31 cellular contexts compared by ENCODE assay signal in the genomic region with DNA sequence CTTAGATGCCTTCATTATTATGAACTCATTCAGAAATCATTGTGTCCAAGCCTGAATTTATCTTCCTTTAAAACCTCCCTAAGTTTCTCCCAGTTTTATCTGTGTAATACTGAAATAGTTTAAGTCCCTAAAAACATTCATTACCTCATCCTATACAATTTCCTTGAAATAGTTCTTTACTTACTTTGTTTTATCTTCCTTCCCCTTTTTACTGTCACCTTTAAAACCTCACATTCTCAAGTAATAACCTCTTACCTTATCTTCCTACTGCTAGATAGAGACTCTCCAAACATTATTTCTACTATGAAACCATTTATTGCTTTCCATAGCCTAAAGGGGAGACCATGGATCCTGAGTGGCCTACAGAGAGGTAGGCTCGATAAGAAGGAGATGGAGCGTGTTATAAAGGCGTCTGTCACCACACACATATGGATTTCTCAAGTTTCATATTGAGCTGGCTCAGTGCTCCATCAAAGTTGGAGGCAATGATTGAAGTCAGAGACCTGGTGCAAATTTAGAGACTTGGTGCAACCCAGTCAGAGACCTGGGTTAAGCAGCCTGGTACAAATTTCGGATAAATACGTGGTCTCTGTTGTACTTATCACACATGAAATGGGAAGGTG.
DNase-seq lines count a peak whose midpoint lies in the region; ATAC-seq and TF ChIP-seq lines count a peak whose summit lies in the region.
"Had no signal": no experiment of that assay in that cellular context is flagged by ENCODE, and none has a peak within 500 bp of the region (broad histone marks: within the 10 kb centered on the region; RNA-seq: fewer than 3 reads in every experiment).

No MANE protein-coding gene starts in this region.

- H2BK15ac ChIP-seq in mesenchymal stem cell (ENCODE audit: low read depth, poor library complexity, severe bottlenecking), result no peak overlapping the region

- no peak for DNase-seq in activated CD4-positive, alpha-beta T cell treated with anti-CD3 and anti-CD28 coated beads, Interleukin-2, amount 10 ng/mL, durations not matched to agents 24 days and 14 days
- DNase-seq in activated CD4-positive, alpha-beta T cell treated with anti-CD3 and anti-CD28 coated beads, Interleukin-2, amount 10 ng/mL, durations not matched to agents 7 days and 5 days, result no peak
- DNase-seq in CD14-positive monocyte (ENCODE audit: low spot score), result no peak
- no peak for DNase-seq in mesenchymal stem cell
- DNase-seq in HuH-7 (ENCODE audit: low spot score), result no peak
- no peak for DNase-seq in GF-D8 (lab: John Stamatoyannopoulos, UW)
- DNase-seq: activated CD4-positive, alpha-beta T cell treated with anti-CD3 and anti-CD28 coated beads for 36 hours; activated naive CD4-positive, alpha-beta T cell treated with Interleukin-2 at 50 U/mL for 16 hours; activated T-cell treated with anti-CD3 and anti-CD28 coated beads, Interleukin-2, amount 50 U/mL, for 4 hours; adrenal gland; body of pancreas; cerebellar nuclear complex; dermis blood vessel endothelial cell; DMS 273 treated with DMSO at 0.1 percent for 48 hours; endodermal cell; foreskin fibroblast; NCI-H1417; NCI-H2029; NCI-H526; Peyer's patch; posterior cingulate gyrus; SHP77; small intestine; stimulated activated naive CD8-positive, alpha-beta T cell treated with anti-CD3 and anti-CD28 coated beads, Interleukin-15, amount 100 ng/mL, for 72 hours had no signal

- H2AK5ac ChIP-seq in mesenchymal stem cell (ENCODE audit: low read length, severe bottlenecking), result peak overlapping the region; percentile 69

- no peak overlapping the region for H2BK5ac ChIP-seq in mesenchymal stem cell (ENCODE audit: low read depth, low read length, poor library complexity, severe bottlenecking)

- no peak overlapping the region for H3K4me3 Mint-ChIP-seq in activated CD4-positive, alpha-beta T cell treated with anti-CD3 and anti-CD28 coated beads, Interleukin-2, amount 10 ng/mL, durations not matched to agents 24 days and 14 days
- H3K4me3 Mint-ChIP-seq in activated CD4-positive, alpha-beta T cell treated with anti-CD3 and anti-CD28 coated beads, Interleukin-2, amount 10 ng/mL, durations not matched to agents 7 days and 5 days, result no peak overlapping the region
- no peak overlapping the region for H3K4me3 Mint-ChIP-seq in CD14-positive monocyte
- H3K4me3 Mint-ChIP-seq: activated CD4-positive, alpha-beta T cell treated with anti-CD3 and anti-CD28 coated beads for 36 hours; activated T-cell treated with anti-CD3 and anti-CD28 coated beads, Interleukin-2, amount 50 U/mL, for 4 hours; endodermal cell had no signal

- CTCF ChIA-PET in activated CD4-positive, alpha-beta T cell treated with anti-CD3 and anti-CD28 coated beads, Interleukin-2, amount 10 ng/mL, durations not matched to agents 7 days and 5 days (lab: Charles Lee), result interaction anchor here (1.0 kb wide), 1 partner anchor 24 kb away, joined by 3 read pairs; no protein-coding TSS in a partner anchor

- peaks cover 45% of the 10 kb centered on the region for H3K4me1 Mint-ChIP-seq in activated CD4-positive, alpha-beta T cell treated with anti-CD3 and anti-CD28 coated beads, Interleukin-2, amount 10 ng/mL, durations not matched to agents 24 days and 14 days
- H3K4me1 Mint-ChIP-seq in activated CD4-positive, alpha-beta T cell treated with anti-CD3 and anti-CD28 coated beads, Interleukin-2, amount 10 ng/mL, durations not matched to agents 7 days and 5 days, result peaks cover 21% of the 10 kb centered on the region
- H3K4me1 Mint-ChIP-seq in CD14-positive monocyte, result peaks cover 27% of the 10 kb centered on the region

- H3K14ac ChIP-seq in mesenchymal stem cell (ENCODE audit: low read length in 2 of 2), result no peak overlapping the region

- no peak overlapping the region for H4K8ac ChIP-seq in mesenchymal stem cell (ENCODE audit: low read length)

- H3K4me2 ChIP-seq in OCI-LY1 (ENCODE audit: low read length), result no peak overlapping the region
- H3K4me2 ChIP-seq in mesenchymal stem cell (ENCODE audit: low read length, poor library complexity, severe bottlenecking), result no peak overlapping the region
- H3K4me2 ChIP-seq: A549 had no signal

- H4K20me1 ChIP-seq in OCI-LY1 (ENCODE audit: insufficient read depth, low read length), result no peaks in the 10 kb centered on the region

- H3K27me3 Mint-ChIP-seq in activated CD4-positive, alpha-beta T cell treated with anti-CD3 and anti-CD28 coated beads, Interleukin-2, amount 10 ng/mL, durations not matched to agents 24 days and 14 days, result peaks cover 14% of the 10 kb centered on the region
- peaks cover 8% of the 10 kb centered on the region for H3K27me3 Mint-ChIP-seq in activated CD4-positive, alpha-beta T cell treated with anti-CD3 and anti-CD28 coated beads, Interleukin-2, amount 10 ng/mL, durations not matched to agents 7 days and 5 days
- no peaks in the 10 kb centered on the region for H3K27me3 Mint-ChIP-seq in CD14-positive monocyte (ENCODE audit: low read depth in 3 of 3)
- H3K27me3 Mint-ChIP-seq: activated CD4-positive, alpha-beta T cell treated with anti-CD3 and anti-CD28 coated beads for 36 hours; stimulated activated naive CD8-positive, alpha-beta T cell treated with anti-CD3 and anti-CD28 coated beads, Interleukin-15, amount 100 ng/mL, for 72 hours had no signal

- no peaks in the 10 kb centered on the region for H3K79me1 ChIP-seq in mesenchymal stem cell (replicated peaks; ENCODE audit: low read length, poor library complexity, severe bottlenecking)

- no peak overlapping the region for H2AFZ ChIP-seq in OCI-LY1 (ENCODE audit: low read length)
- H2AFZ ChIP-seq in mesenchymal stem cell (ENCODE audit: low read depth, low read length), result no peak overlapping the region

- no peak overlapping the region for H2BK120ac ChIP-seq in mesenchymal stem cell (ENCODE audit: low read depth, low read length)

- H3F3A ChIP-seq in OCI-LY1 (ENCODE audit: insufficient read depth, low read length), result no peaks in the 10 kb centered on the region

- H3K23ac ChIP-seq in mesenchymal stem cell (ENCODE audit: low read length in 2 of 2), result no peak overlapping the region

- H3K36me3 ChIP-seq in OCI-LY1 (ENCODE audit: insufficient read depth, low read length), result no peaks in the 10 kb centered on the region
- no peaks in the 10 kb centered on the region for H3K36me3 ChIP-seq in mesenchymal stem cell (ENCODE audit: control insufficient read depth in 1 of 2, insufficient read depth in 2 of 2, low read depth in 1 of 2, low read length in 2 of 2)
- H3K36me3 ChIP-seq: adrenal gland, esophagus muscularis mucosa, Peyer's patch, right atrium auricular region, vagina had no signal

- H3K79me2 ChIP-seq in OCI-LY1 (ENCODE audit: insufficient read depth, low read length), result no peaks in the 10 kb centered on the region

- no peaks in the 10 kb centered on the region for H3K9me2 ChIP-seq in OCI-LY1 (ENCODE audit: low read depth, low read length)

- H3K36me3 Mint-ChIP-seq in activated CD4-positive, alpha-beta T cell treated with anti-CD3 and anti-CD28 coated beads, Interleukin-2, amount 10 ng/mL, durations not matched to agents 24 days and 14 days (ENCODE audit: low read depth), result no peaks in the 10 kb centered on the region
- peaks cover 6% of the 10 kb centered on the region for H3K36me3 Mint-ChIP-seq in activated CD4-positive, alpha-beta T cell treated with anti-CD3 and anti-CD28 coated beads, Interleukin-2, amount 10 ng/mL, durations not matched to agents 7 days and 5 days (ENCODE audit: low read depth)
- H3K36me3 Mint-ChIP-seq in CD14-positive monocyte, result peaks cover 5 to 7% of the 10 kb centered on the region in 2 donors

- H3K9ac ChIP-seq in OCI-LY1 (ENCODE audit: low read length) (no peak overlapping the region), mesenchymal stem cell (ENCODE audit: low read length) (no peak overlapping the region)

- H4K91ac ChIP-seq in mesenchymal stem cell (ENCODE audit: low read length), result no peak overlapping the region

- H3K27ac ChIP-seq in OCI-LY1 (ENCODE audit: low read depth, low read length, poor library complexity, severe bottlenecking) (peak overlapping the region; percentile 5), mesenchymal stem cell (ENCODE audit: low read length, poor library complexity, severe bottlenecking) (no peak overlapping the region)
- H3K27ac ChIP-seq: A549, adrenal gland, body of pancreas, esophagus muscularis mucosa, Peyer's patch, right atrium auricular region, vagina had no signal

- peak overlapping the region; percentile 4 for H3K27ac Mint-ChIP-seq in activated CD4-positive, alpha-beta T cell treated with anti-CD3 and anti-CD28 coated beads, Interleukin-2, amount 10 ng/mL, durations not matched to agents 24 days and 14 days
- no peak overlapping the region for H3K27ac Mint-ChIP-seq in activated CD4-positive, alpha-beta T cell treated with anti-CD3 and anti-CD28 coated beads, Interleukin-2, amount 10 ng/mL, durations not matched to agents 7 days and 5 days
- H3K27ac Mint-ChIP-seq in CD14-positive monocyte, result peak overlapping the region in 4 of 7 donors; percentile 52 to 94 (median 66)
- H3K27ac Mint-ChIP-seq: activated CD4-positive, alpha-beta T cell treated with anti-CD3 and anti-CD28 coated beads for 36 hours; endodermal cell had no signal

- no peak for ATAC-seq in HG02885 (IDR thresholded peaks at IDR 0.05; ENCODE audit: poor library complexity, unreplicated experiment)
- ATAC-seq: A549; activated CD4-positive, alpha-beta T cell treated with anti-CD3 and anti-CD28 coated beads for 36 hours; activated T-cell treated with anti-CD3 and anti-CD28 coated beads, Interleukin-2, amount 50 U/mL, for 4 hours; body of pancreas; K562; stimulated activated naive CD8-positive, alpha-beta T cell treated with anti-CD3 and anti-CD28 coated beads, Interleukin-15, amount 100 ng/mL, for 72 hours had no signal

- H3K9me3 ChIP-seq in OCI-LY1 (ENCODE audit: low read length) (no peaks in the 10 kb centered on the region), mesenchymal stem cell (ENCODE audit: control insufficient read depth, low read length) (no peaks in the 10 kb centered on the region)
- H3K9me3 ChIP-seq: A549, adrenal gland, body of pancreas, esophagus muscularis mucosa, Peyer's patch, right atrium auricular region, vagina had no signal

- POLR2A ChIA-PET in activated CD4-positive, alpha-beta T cell treated with anti-CD3 and anti-CD28 coated beads, Interleukin-2, amount 10 ng/mL, durations not matched to agents 7 days and 5 days (lab: Charles Lee), result no interaction called here

- no peak overlapping the region for H2BK12ac ChIP-seq in mesenchymal stem cell (ENCODE audit: low read length in 2 of 2)

- no peak for TF ChIP-seq CTCF in CD14-positive monocyte (IDR thresholded peaks at IDR 0.05)
- TF ChIP-seq CTCF in OCI-LY1 (IDR thresholded peaks at IDR 0.05; ENCODE audit: low read length), result no peak

- peaks cover 39% of the 10 kb centered on the region for H3K4me1 ChIP-seq in OCI-LY1 (ENCODE audit: insufficient read depth, low read length, severe bottlenecking)
- H3K4me1 ChIP-seq in mesenchymal stem cell (ENCODE audit: control insufficient read depth, insufficient read depth, low read depth, low read length), result peaks cover 2% of the 10 kb centered on the region
- H3K4me1 ChIP-seq: adrenal gland, body of pancreas, esophagus muscularis mucosa, right atrium auricular region, vagina had no signal

- intact Hi-C loops in activated CD4-positive, alpha-beta T cell treated with anti-CD3 and anti-CD28 coated beads, Interleukin-2, amount 10 ng/mL, durations not matched to agents 24 days and 14 days (cut with micrococcal nuclease), result loop anchor here (5.0 to 10.0 kb wide), 2 partner anchors 177 to 235 kb away; no protein-coding TSS in a partner anchor
- intact Hi-C loops in CD14-positive monocyte (cut with micrococcal nuclease), result loop anchor here in 1 of 2 donors (5.0 kb wide), 1 partner anchor 43 kb away; no protein-coding TSS in a partner anchor

- H3K4me3 ChIP-seq in OCI-LY1 (ENCODE audit: low read depth, low read length, poor library complexity, severe bottlenecking) (no peak overlapping the region), mesenchymal stem cell (ENCODE audit: insufficient read depth in 1 of 2, low read depth in 1 of 2, low read length in 2 of 2) (no peak overlapping the region)
- H3K4me3 ChIP-seq: A549, adrenal gland, body of pancreas, esophagus muscularis mucosa, K562, Peyer's patch, right atrium auricular region, vagina had no signal

- H3K4ac ChIP-seq in mesenchymal stem cell (ENCODE audit: low read depth in 1 of 2, low read length in 2 of 2), result no peak overlapping the region

- H3K18ac ChIP-seq in mesenchymal stem cell (ENCODE audit: low read depth in 1 of 2, low read length in 2 of 2), result no peak overlapping the region

- H3K9me3 Mint-ChIP-seq in activated CD4-positive, alpha-beta T cell treated with anti-CD3 and anti-CD28 coated beads, Interleukin-2, amount 10 ng/mL, durations not matched to agents 24 days and 14 days, result peaks cover 11% of the 10 kb centered on the region
- no peaks in the 10 kb centered on the region for H3K9me3 Mint-ChIP-seq in activated CD4-positive, alpha-beta T cell treated with anti-CD3 and anti-CD28 coated beads, Interleukin-2, amount 10 ng/mL, durations not matched to agents 7 days and 5 days
- H3K9me3 Mint-ChIP-seq in CD14-positive monocyte, result peaks cover 0 to 11% (median 3%) of the 10 kb centered on the region in 7 donors
- H3K9me3 Mint-ChIP-seq: activated T-cell treated with anti-CD3 and anti-CD28 coated beads, Interleukin-2, amount 50 U/mL, for 4 hours; endodermal cell; stimulated activated naive CD8-positive, alpha-beta T cell treated with anti-CD3 and anti-CD28 coated beads, Interleukin-15, amount 100 ng/mL, for 72 hours had no signal

- 95% methylated on average over 5 of the region's 5 CpGs for WGBS in mesenchymal stem cell

- H3K27me3 ChIP-seq in OCI-LY1 (ENCODE audit: insufficient read depth, low read length) (no peaks in the 10 kb centered on the region), mesenchymal stem cell (ENCODE audit: control insufficient read depth in 1 of 2, insufficient read depth in 1 of 2, low read length in 2 of 2) (no peaks in the 10 kb centered on the region)
- H3K27me3 ChIP-seq: adrenal gland, body of pancreas, esophagus muscularis mucosa, Peyer's patch, right atrium auricular region, vagina had no signal
